Comparison of ENCODE assay signal across 1 cellular context in genomic region chr16:57608462-57609113, GRCh38.
TF ChIP-seq lines count a peak whose summit lies in the region.

No MANE protein-coding gene starts in this region.

TF ChIP-seq in K562, 482 proteins besides CTCF, POLR2A, EP300 and RAD21:
- TF ChIP-seq NBN (IDR thresholded peaks at IDR 0.05; ENCODE audit: low read depth) = no peak
- TF ChIP-seq ZNF518B (CRISPR knock-in tag; IDR thresholded peaks at IDR 0.05) = no peak
- TF ChIP-seq CEBPG (CRISPR knock-in tag; IDR thresholded peaks at IDR 0.05) = no peak
- peak in 1 of 2 experiments; percentile 5; a peak in 1 of 4 replicates for TF ChIP-seq CEBPG (tag; conservative IDR thresholded peaks at IDR 0.05 in 1 of 2, IDR thresholded peaks at IDR 0.05 in 1 of 2)
- TF ChIP-seq ZNF766 (CRISPR knock-in tag; conservative IDR thresholded peaks at IDR 0.05) = peak; percentile 53; the same call in 1 of the 2 replicates
- TF ChIP-seq NR4A1 (CRISPR knock-in tag; IDR thresholded peaks at IDR 0.05) = no peak
- TF ChIP-seq NR4A1 (tag; IDR thresholded peaks at IDR 0.05) = peak; percentile 3; the same call in 1 of the 2 replicates
- no peak for TF ChIP-seq NR2C2 (CRISPR knock-in tag; IDR thresholded peaks at IDR 0.05)
- TF ChIP-seq NR2C2 (tag; IDR thresholded peaks at IDR 0.05) = 0 out of 2 replicates have a peak, but pooled peaks have one; percentile 34
- no peak for TF ChIP-seq MITF (IDR thresholded peaks at IDR 0.05)
- no peak for TF ChIP-seq PKNOX1 (IDR thresholded peaks at IDR 0.05)
- TF ChIP-seq, protein P1, sequence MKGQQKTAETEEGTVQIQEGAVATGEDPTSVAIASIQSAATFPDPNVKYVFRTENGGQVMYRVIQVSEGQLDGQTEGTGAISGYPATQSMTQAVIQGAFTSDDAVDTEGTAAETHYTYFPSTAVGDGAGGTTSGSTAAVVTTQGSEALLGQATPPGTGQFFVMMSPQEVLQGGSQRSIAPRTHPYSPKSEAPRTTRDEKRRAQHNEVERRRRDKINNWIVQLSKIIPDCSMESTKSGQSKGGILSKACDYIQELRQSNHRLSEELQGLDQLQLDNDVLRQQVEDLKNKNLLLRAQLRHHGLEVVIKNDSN (CRISPR knock-in tag; IDR thresholded peaks at IDR 0.05) = no peak
- peak; percentile 24; the same call in 1 of the 2 replicates for TF ChIP-seq ZNF263 (CRISPR knock-in tag; IDR thresholded peaks at IDR 0.05; ENCODE audit: borderline replicate concordance)
